9 cellular contexts compared by ENCODE assay signal in the genomic region with DNA sequence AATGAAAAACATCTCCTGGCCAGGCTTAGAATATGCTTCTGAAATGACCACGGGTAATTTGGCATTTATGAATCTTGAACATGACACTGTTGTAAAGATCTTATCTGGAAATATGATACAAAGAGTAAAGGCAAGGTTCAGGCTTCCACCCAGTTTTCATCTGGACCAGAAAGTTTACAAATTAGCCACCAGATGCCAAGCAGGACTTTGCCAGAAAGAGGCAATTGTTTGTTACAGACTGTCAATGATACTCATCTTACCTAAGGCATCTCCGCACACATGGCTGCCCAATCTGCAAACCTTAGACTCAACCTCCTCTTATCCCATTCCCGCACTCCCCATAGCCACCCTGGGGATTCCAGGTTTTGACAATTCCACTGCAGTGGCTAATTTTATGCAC.
"Had no signal": no experiment of that assay in that cellular context is flagged by ENCODE, and none has a peak within 500 bp of the region (broad histone marks: within the 10 kb centered on the region; RNA-seq: fewer than 3 reads in every experiment).

No MANE protein-coding gene starts in this region.

- DNase-seq: H9, HCEC 1CT, KBM-7 had no signal

- FAIRE-seq: H1, H54, HepG2 had no signal

- H3K9ac ChIP-seq: KMS-11 had no signal

- H3K4me3 ChIP-seq: GM23338 had no signal

- H3K4me2 ChIP-seq: GM23338, KMS-11 had no signal

- H3K27ac ChIP-seq: HL-60, KMS-11 had no signal

- H2AFZ ChIP-seq: GM23338 had no signal

- ATAC-seq: GM23338, HepG2 had no signal
